1 cellular context compared by ENCODE assay signal in the genomic region with DNA sequence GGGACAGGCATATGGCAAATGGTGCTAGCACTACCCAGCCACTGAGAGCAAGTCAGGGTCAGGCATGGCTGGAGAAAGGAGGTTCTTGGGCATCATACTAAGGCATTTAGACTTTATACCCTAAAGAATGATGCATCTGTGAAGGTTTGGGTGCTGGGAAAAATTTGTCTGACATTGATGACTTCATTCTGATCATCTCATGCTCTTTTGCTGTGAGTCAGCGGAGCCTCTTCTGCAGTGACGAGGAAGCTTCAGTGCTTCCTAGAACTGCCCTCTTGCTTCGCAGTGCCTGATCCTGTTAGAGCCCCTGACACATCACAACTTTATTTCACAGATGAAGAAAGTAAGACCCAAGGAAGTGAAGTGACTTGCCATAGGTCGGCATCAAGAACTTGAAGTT.
TF ChIP-seq lines count a peak whose summit lies in the region.

No MANE protein-coding gene starts in this region.

TF ChIP-seq in IMR-90, 13 proteins besides CTCF, POLR2A, EP300 and RAD21 (continued from another document):
- TF ChIP-seq, protein P1, sequence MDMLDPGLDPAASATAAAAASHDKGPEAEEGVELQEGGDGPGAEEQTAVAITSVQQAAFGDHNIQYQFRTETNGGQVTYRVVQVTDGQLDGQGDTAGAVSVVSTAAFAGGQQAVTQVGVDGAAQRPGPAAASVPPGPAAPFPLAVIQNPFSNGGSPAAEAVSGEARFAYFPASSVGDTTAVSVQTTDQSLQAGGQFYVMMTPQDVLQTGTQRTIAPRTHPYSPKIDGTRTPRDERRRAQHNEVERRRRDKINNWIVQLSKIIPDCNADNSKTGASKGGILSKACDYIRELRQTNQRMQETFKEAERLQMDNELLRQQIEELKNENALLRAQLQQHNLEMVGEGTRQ (IDR thresholded peaks at IDR 0.05; ENCODE audit: low read depth, low read length): no peak
- TF ChIP-seq MXI1 (IDR thresholded peaks at IDR 0.05; ENCODE audit: borderline replicate concordance, low read depth, low read length) (no peak), RCOR1 (IDR thresholded peaks at IDR 0.05; ENCODE audit: insufficient replicate concordance, low read length) (no peak), CEBPB (IDR thresholded peaks at IDR 0.05; ENCODE audit: low read depth, low read length) (no peak)
- TF ChIP-seq, protein P2, sequence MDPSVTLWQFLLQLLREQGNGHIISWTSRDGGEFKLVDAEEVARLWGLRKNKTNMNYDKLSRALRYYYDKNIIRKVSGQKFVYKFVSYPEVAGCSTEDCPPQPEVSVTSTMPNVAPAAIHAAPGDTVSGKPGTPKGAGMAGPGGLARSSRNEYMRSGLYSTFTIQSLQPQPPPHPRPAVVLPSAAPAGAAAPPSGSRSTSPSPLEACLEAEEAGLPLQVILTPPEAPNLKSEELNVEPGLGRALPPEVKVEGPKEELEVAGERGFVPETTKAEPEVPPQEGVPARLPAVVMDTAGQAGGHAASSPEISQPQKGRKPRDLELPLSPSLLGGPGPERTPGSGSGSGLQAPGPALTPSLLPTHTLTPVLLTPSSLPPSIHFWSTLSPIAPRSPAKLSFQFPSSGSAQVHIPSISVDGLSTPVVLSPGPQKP (IDR thresholded peaks at IDR 0.05; ENCODE audit: borderline replicate concordance, low read depth, low read length): no peak
